Comparison of ENCODE assay signal across 15 cellular contexts in genomic region chr10:119518936-119519335, GRCh38. TPM values are rescaled to one million over a fixed set of nuclear protein-coding genes. Genes with fewer than 3 reads are reported as not detected.
DNase-seq lines count a peak whose midpoint lies in the region; ATAC-seq and TF ChIP-seq lines count a peak whose summit lies in the region.
"Had no signal": no experiment of that assay in that cellular context is flagged by ENCODE, and none has a peak within 500 bp of the region (broad histone marks: within the 10 kb centered on the region; RNA-seq: fewer than 3 reads in every experiment).

No MANE protein-coding gene starts in this region.

- no peaks in the 10 kb centered on the region for H3K9me3 ChIP-seq in OCI-LY3 (ENCODE audit: insufficient read depth, low read length)
- H3K9me3 ChIP-seq in spleen: no peaks in the 10 kb centered on the region
- H3K9me3 ChIP-seq: transverse colon had no signal

- ATAC-seq in activated T-cell treated with anti-CD3 and anti-CD28 coated beads, Interleukin-2, amount 50 U/mL, for 72 hours (replicated peaks in 1 of 2): no peak
- ATAC-seq in central memory CD8-positive, alpha-beta T cell (replicated peaks; ENCODE audit: extremely low read depth, poor library complexity, severe bottlenecking): no peak
- ATAC-seq in GM19455 (IDR thresholded peaks at IDR 0.05; ENCODE audit: unreplicated experiment): no peak
- ATAC-seq: left lobe of liver had no signal

- peaks cover 16% of the 10 kb centered on the region for H3K36me3 ChIP-seq in OCI-LY3 (replicated peaks; ENCODE audit: low read depth, low read length)
- peaks cover 0 to 41% (median 7%) of the 10 kb centered on the region in 6 donors for H3K36me3 ChIP-seq in spleen
- H3K36me3 ChIP-seq: transverse colon had no signal

- no peak overlapping the region for H2AFZ ChIP-seq in OCI-LY3 (ENCODE audit: low read depth, low read length)

- no peak for TF ChIP-seq POLR2A in spleen (IDR thresholded peaks at IDR 0.05)

- H3K4me3 Mint-ChIP-seq in activated T-cell treated with anti-CD3 and anti-CD28 coated beads, Interleukin-2, amount 50 U/mL, for 72 hours: peak overlapping the region; percentile 66 to 74
- peak overlapping the region; percentile 49 for H3K4me3 Mint-ChIP-seq in central memory CD8-positive, alpha-beta T cell

- no peaks in the 10 kb centered on the region for H4K20me1 ChIP-seq in OCI-LY3 (ENCODE audit: insufficient read depth, low read length)

- H3K4me1 ChIP-seq in OCI-LY3 (ENCODE audit: low read length): peaks cover 41% of the 10 kb centered on the region
- H3K4me1 ChIP-seq in spleen: peaks cover 23 to 40% (median 37%) of the 10 kb centered on the region in 6 donors

- TF ChIP-seq CTCF in OCI-LY3 (IDR thresholded peaks at IDR 0.05; ENCODE audit: low read depth, low read length) (no peak), spleen (IDR thresholded peaks at IDR 0.05 in 8 of 11, conservative IDR thresholded peaks at IDR 0.05 in 3 of 11) (no peak), GM10266 (IDR thresholded peaks at IDR 0.05; ENCODE audit: control insufficient read depth, insufficient read depth, low read depth, missing control alignments) (no peak)

- no peaks in the 10 kb centered on the region for H3K79me2 ChIP-seq in OCI-LY3 (ENCODE audit: low read length)

- H3K27me3 ChIP-seq in OCI-LY3 (ENCODE audit: low read depth, low read length) (no peaks in the 10 kb centered on the region), spleen (replicated peaks in 1 of 7) (no peaks in the 10 kb centered on the region)
- H3K27me3 ChIP-seq: transverse colon had no signal

- H3K27me3 Mint-ChIP-seq in activated T-cell treated with anti-CD3 and anti-CD28 coated beads, Interleukin-2, amount 50 U/mL, for 72 hours (ENCODE audit: low read depth): no peaks in the 10 kb centered on the region
- no peaks in the 10 kb centered on the region for H3K27me3 Mint-ChIP-seq in central memory CD8-positive, alpha-beta T cell

- intact Hi-C loops in spleen (cut with DNase I; ENCODE audit: low total_unique reads): no loop called here

- H3K9me3 Mint-ChIP-seq in activated T-cell treated with anti-CD3 and anti-CD28 coated beads, Interleukin-2, amount 50 U/mL, for 72 hours: no peaks in the 10 kb centered on the region
- no peaks in the 10 kb centered on the region for H3K9me3 Mint-ChIP-seq in central memory CD8-positive, alpha-beta T cell

- peaks cover 0 to 29% of the 10 kb centered on the region in 2 donors for H3K36me3 Mint-ChIP-seq in activated T-cell treated with anti-CD3 and anti-CD28 coated beads, Interleukin-2, amount 50 U/mL, for 72 hours (ENCODE audit: insufficient read depth in 2 of 2)
- H3K36me3 Mint-ChIP-seq in central memory CD8-positive, alpha-beta T cell (ENCODE audit: insufficient read depth): peaks cover 39% of the 10 kb centered on the region

- no peak overlapping the region for H3K9ac ChIP-seq in OCI-LY3 (ENCODE audit: low read length)

- WGBS in spleen, 5 donors: 90 to 96% (median 91%) methylated on average over 10 of the region's 10 CpGs

- no peak for DNase-seq in activated T-cell treated with anti-CD3 and anti-CD28 coated beads, Interleukin-2, amount 50 U/mL, for 72 hours
- DNase-seq in activated T-cell treated with anti-CD3 and anti-CD28 coated beads, Interleukin-2, amount 50 U/mL, for 48 hours: no peak
- no peak for DNase-seq in central memory CD8-positive, alpha-beta T cell (ENCODE audit: low spot score in 2 of 2)
- DNase-seq in spleen (peak; percentile 68), NCI-H82 treated with DMSO at 0.1 percent for 48 hours (lab: John Stamatoyannopoulos, UW; ENCODE audit: unreplicated experiment) (no peak), GM10266 (ENCODE audit: extremely low spot score) (no peak)
- DNase-seq: activated CD4-positive, alpha-beta T cell treated with anti-CD3 and anti-CD28 coated beads for 1 hour; activated gamma-delta T cell treated with Interleukin-2 at 50 U/mL for 16 hours; NCI-H2029 treated with DMSO at 0.1 percent for 48 hours; NCI-H748 treated with DMSO at 0.1 percent for 48 hours; RPMI8226; transverse colon had no signal

- no peak overlapping the region for H3K4me3 ChIP-seq in OCI-LY3 (ENCODE audit: low read length)
- H3K4me3 ChIP-seq in spleen: no peak overlapping the region
- H3K4me3 ChIP-seq: transverse colon had no signal

- peaks cover 83% of the 10 kb centered on the region for H3K4me1 Mint-ChIP-seq in activated T-cell treated with anti-CD3 and anti-CD28 coated beads, Interleukin-2, amount 50 U/mL, for 72 hours (ENCODE audit: low read depth)
- peaks cover 50% of the 10 kb centered on the region for H3K4me1 Mint-ChIP-seq in central memory CD8-positive, alpha-beta T cell

- peak overlapping the region; percentile 79 for H3K27ac Mint-ChIP-seq in activated T-cell treated with anti-CD3 and anti-CD28 coated beads, Interleukin-2, amount 50 U/mL, for 72 hours
- peak overlapping the region; percentile 95 for H3K27ac Mint-ChIP-seq in central memory CD8-positive, alpha-beta T cell (ENCODE audit: low read depth)

- H3K4me2 ChIP-seq in OCI-LY3 (ENCODE audit: low read length): no peak overlapping the region

- H3K27ac ChIP-seq in OCI-LY3 (ENCODE audit: low read length) (peak overlapping the region; percentile 98), spleen (peak overlapping the region in 1 of 8 donors; percentile 86)

RNA-seq across cellular contexts. Expression of gene RGS10, which starts 23.6 kb away (rescaled TPM):
- total RNA-seq in activated T-cell treated with anti-CD3 and anti-CD28 coated beads, Interleukin-2, amount 50 U/mL, for 72 hours: 100 to 1,000 TPM; 161 to 208 TPM
- total RNA-seq in spleen: 10 to 100 TPM; 29.1 to 74.1 (median 38.9) TPM
- 100 to 1,000 TPM in 1 of 3 donors, 10 to 100 TPM in 2; 52.7 to 127 (median 92.9) TPM for polyA plus RNA-seq in spleen
